12 cellular contexts compared by ENCODE assay signal in the genomic region with DNA sequence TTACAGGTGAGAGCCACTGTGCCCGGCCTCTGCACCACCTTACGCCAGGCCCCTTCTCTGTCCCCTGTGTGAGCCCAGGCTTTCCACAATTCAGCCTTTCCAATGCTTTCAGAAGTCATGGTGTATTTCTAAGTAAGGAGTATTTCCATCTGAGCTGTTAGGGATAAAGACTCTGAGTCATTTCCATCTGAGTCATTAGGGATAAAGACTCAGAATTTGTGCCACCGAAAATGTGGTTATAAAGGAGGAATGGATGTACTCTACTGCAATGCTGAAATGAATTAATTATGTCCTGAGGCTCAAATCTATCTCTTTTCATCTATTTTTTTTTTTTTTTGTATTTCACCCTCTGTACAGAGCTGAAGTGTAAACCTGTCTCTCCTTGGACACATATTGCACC.
A peak's percentile ranks its signal among the peaks of the same experiment; 100 is the strongest.
DNase-seq lines count a peak whose midpoint lies in the region; ATAC-seq lines count a peak whose summit lies in the region.
"Had no signal": no experiment of that assay in that cellular context is flagged by ENCODE, and none has a peak within 500 bp of the region (broad histone marks: within the 10 kb centered on the region; RNA-seq: fewer than 3 reads in every experiment).

No MANE protein-coding gene starts in this region.

- ATAC-seq in T-cell (replicated peaks in 1 of 4) (no peak), esophagus mucosa (peak; percentile 86), HG02678 (IDR thresholded peaks at IDR 0.05; ENCODE audit: unreplicated experiment) (no peak), HG02798 (IDR thresholded peaks at IDR 0.05; ENCODE audit: poor library complexity, unreplicated experiment) (no peak)

- H3K4me1 Mint-ChIP-seq in T-cell = peaks cover 33 to 42% (median 35%) of the 10 kb centered on the region in 3 donors

- H3K9me3 Mint-ChIP-seq in T-cell = no peaks in the 10 kb centered on the region

- peak; percentile 13 for DNase-seq in ACHN
- DNase-seq in EL = peak; percentile 20
- DNase-seq in T-cell = no peak
- DNase-seq in KBM-7 = no peak
- DNase-seq in NCI-H1417 (lab: John Stamatoyannopoulos, UW) = no peak
- DNase-seq: NCI-H1048; NCI-H510A treated with DMSO at 0.1 percent for 48 hours; stimulated activated CD4-positive, alpha-beta T cell treated with anti-CD3 and anti-CD28 coated beads, Interleukin-4, amount 100 ng/mL, for 24 hours had no signal

- H3K36me3 Mint-ChIP-seq in T-cell = no peaks in the 10 kb centered on the region
- H3K36me3 Mint-ChIP-seq: CD14-positive monocyte had no signal

- CTCF ChIA-PET in T-cell (lab: Charles Lee) = no interaction called here

- in situ Hi-C loops in ACHN (cut with HindIII; ENCODE audit: low pct_ligation_motif_present, low pct_unique_long_range_greater_than_20kb, low sequenced_read_pairs) = no loop called here
- in situ Hi-C loops in KBM-7 (cut with MboI; ENCODE audit: low pct_unique_long_range_greater_than_20kb, low sequenced_read_pairs) = no loop called here

- peak overlapping the region; percentile 96 to 97 for H3K27ac Mint-ChIP-seq in T-cell
- H3K27ac Mint-ChIP-seq: CD14-positive monocyte had no signal

- peaks cover 0 to 5% of the 10 kb centered on the region in 2 donors for H3K27me3 Mint-ChIP-seq in T-cell

- H3K4me3 Mint-ChIP-seq in T-cell = peak overlapping the region; percentile 24 to 78 (median 39)

- POLR2A ChIA-PET in T-cell (lab: Charles Lee) = no interaction called here

Comparison
In these comparisons a context has a peak if more than half of its experiments do, and no peak if none do; other contexts are left out.
1. DNase-seq: peak in ACHN (single experiment) and EL (single experiment); none in T-cell (0 of 34), KBM-7 (single experiment) and NCI-H1417 (0 of 3).